Comparison of ENCODE assay signal across 9 cellular contexts in the genomic region with DNA sequence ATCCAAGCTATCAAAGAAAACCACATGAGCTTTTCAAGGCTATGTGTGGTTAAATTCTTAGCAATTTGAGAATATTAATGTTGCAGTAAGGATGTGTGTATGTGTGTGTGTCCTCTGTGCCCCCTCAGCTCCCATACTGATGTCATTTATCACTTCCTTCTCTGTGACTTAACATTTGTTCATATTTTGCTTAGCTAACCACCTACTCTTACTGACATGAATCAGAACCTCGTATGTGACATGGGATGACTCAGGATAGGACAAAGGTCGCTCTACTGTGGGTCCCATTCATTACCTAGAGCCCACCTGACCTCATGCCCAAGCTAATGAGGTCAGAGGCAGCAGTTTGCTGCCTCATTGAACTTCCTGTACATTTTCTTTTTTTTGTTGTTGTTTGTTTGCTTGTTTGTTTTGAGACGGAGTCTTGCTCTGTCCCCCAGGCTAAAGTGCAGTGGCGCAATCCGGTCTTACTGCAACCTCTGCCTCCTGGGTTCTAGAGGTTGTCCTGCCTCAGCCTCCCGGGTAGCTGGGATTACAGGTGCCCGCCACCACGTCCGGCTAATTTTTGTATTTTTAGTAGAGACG. TPM values are rescaled to one million over a fixed set of nuclear protein-coding genes. Genes with fewer than 3 reads are reported as not detected.
DNase-seq lines count a peak whose midpoint lies in the region; ATAC-seq and TF ChIP-seq lines count a peak whose summit lies in the region.
"Had no signal": no experiment of that assay in that cellular context is flagged by ENCODE, and none has a peak within 500 bp of the region (broad histone marks: within the 10 kb centered on the region; RNA-seq: fewer than 3 reads in every experiment).

No MANE protein-coding gene starts in this region.

- no peak for TF ChIP-seq EP300 in stomach (IDR thresholded peaks at IDR 0.05)

- no peaks in the 10 kb centered on the region for H3K9me3 ChIP-seq in stomach

- intact Hi-C loops in activated naive CD4-positive, alpha-beta T cell treated with anti-CD3 and anti-CD28 coated beads for 36 hours (cut with micrococcal nuclease): loop anchor here (1.0 to 10.0 kb wide), 6 partner anchors 51 to 397 kb away; a partner anchor contains a TSS
- intact Hi-C loops in stomach (cut with DNase I; ENCODE audit: low total_unique reads): loop anchor here (5.0 kb wide), 1 partner anchor 195 kb away; no protein-coding TSS in a partner anchor

- no peaks in the 10 kb centered on the region for H3K36me3 ChIP-seq in stomach

- H3K4me3 ChIP-seq in epithelial cell of esophagus (ENCODE audit: low read length) (no peak overlapping the region), stomach (no peak overlapping the region)

- H3K9me3 Mint-ChIP-seq in activated naive CD4-positive, alpha-beta T cell treated with anti-CD3 and anti-CD28 coated beads for 36 hours: no peaks in the 10 kb centered on the region

- peak overlapping the region in 4 of 5 donors; percentile 23 to 40 (median 34) for H3K27ac ChIP-seq in stomach

- no peak for ATAC-seq in GM21381 (IDR thresholded peaks at IDR 0.05; ENCODE audit: unreplicated experiment)

- 47 to 58% (median 54%) methylated on average over 10 of the region's 10 CpGs for WGBS in stomach, 5 donors

- no peaks in the 10 kb centered on the region for H3K27me3 ChIP-seq in stomach

- no peak for TF ChIP-seq POLR2A in stomach (IDR thresholded peaks at IDR 0.05)

- CTCF ChIA-PET in activated naive CD4-positive, alpha-beta T cell treated with anti-CD3 and anti-CD28 coated beads for 36 hours (lab: Charles Lee): interaction anchor here (0.5 to 4.7 kb wide), 26 partner anchors 12 to 264 kb away, joined by 3 to 92 read pairs (median 4); no protein-coding TSS in a partner anchor

- peaks cover 22% of the 10 kb centered on the region for H3K27me3 Mint-ChIP-seq in activated naive CD4-positive, alpha-beta T cell treated with anti-CD3 and anti-CD28 coated beads for 36 hours (ENCODE audit: low read depth)

- H3K4me1 Mint-ChIP-seq in activated naive CD4-positive, alpha-beta T cell treated with anti-CD3 and anti-CD28 coated beads for 36 hours (ENCODE audit: low read depth): peaks cover 6% of the 10 kb centered on the region

- DNase-seq in activated naive CD4-positive, alpha-beta T cell treated with anti-CD3 and anti-CD28 coated beads for 36 hours: peak; percentile 29
- no peak for DNase-seq in activated naive CD4-positive, alpha-beta T cell treated with Interleukin-2 at 50 U/mL for 16 hours
- peak; percentile 17 for DNase-seq in LoVo (ENCODE audit: low spot score)
- peak; percentile 48 for DNase-seq in epithelial cell of esophagus (ENCODE audit: low read depth)
- DNase-seq in stomach: no peak
- no peak for DNase-seq in iPS-NIHi11 (ENCODE audit: low spot score)
- no peak for DNase-seq in NCI-H2029 (lab: John Stamatoyannopoulos, UW)

- H3K4me3 Mint-ChIP-seq in activated naive CD4-positive, alpha-beta T cell treated with anti-CD3 and anti-CD28 coated beads for 36 hours: no peak overlapping the region

- H3K4me1 ChIP-seq in stomach: peaks cover 22 to 45% (median 33%) of the 10 kb centered on the region in 4 donors

- no peak overlapping the region for H3K27ac Mint-ChIP-seq in activated naive CD4-positive, alpha-beta T cell treated with anti-CD3 and anti-CD28 coated beads for 36 hours

- TF ChIP-seq CTCF in epithelial cell of esophagus (IDR thresholded peaks at IDR 0.05; ENCODE audit: insufficient read depth, low read depth, low read length, missing control alignments) (no peak), stomach (IDR thresholded peaks at IDR 0.05) (no peak)

- H3K36me3 Mint-ChIP-seq in activated naive CD4-positive, alpha-beta T cell treated with anti-CD3 and anti-CD28 coated beads for 36 hours (ENCODE audit: low read depth): no peaks in the 10 kb centered on the region

RNA-seq across cellular contexts. Expression of a gene that starts 36.3 kb away (rescaled TPM):
- total RNA-seq in activated naive CD4-positive, alpha-beta T cell treated with anti-CD3 and anti-CD28 coated beads for 36 hours: not detected
- total RNA-seq in stomach: 1 to 10 TPM in 1 of 5 donors, not detected in 4; 1.8 TPM
- polyA plus RNA-seq in stomach: under 1 TPM in 1 of 3 donors, not detected in 2; 0.15 TPM
- total RNA-seq: neural crest cell had no signal

RNA-seq across cellular contexts. Expression of a gene that starts 51.9 kb away (rescaled TPM):
- total RNA-seq in activated naive CD4-positive, alpha-beta T cell treated with anti-CD3 and anti-CD28 coated beads for 36 hours: 10 to 100 TPM; 46.4 to 46.8 TPM
- 10 to 100 TPM in 2 of 5 donors, 1 to 10 TPM in 3; 1.4 to 26.3 (median 5.8) TPM for total RNA-seq in stomach
- 10 to 100 TPM; 15.1 to 17.5 (median 17.3) TPM for polyA plus RNA-seq in stomach

Comparison
In these comparisons a context has a peak if more than half of its experiments do, and no peak if none do; other contexts are left out.
1. DNase-seq: peak in activated naive CD4-positive, alpha-beta T cell treated with anti-CD3 and anti-CD28 coated beads for 36 hours (single experiment), LoVo (single experiment) and epithelial cell of esophagus (single experiment); none in activated naive CD4-positive, alpha-beta T cell treated with Interleukin-2 at 50 U/mL for 16 hours (single experiment), stomach (single experiment), iPS-NIHi11 (single experiment) and NCI-H2029 (single experiment).